In genomic region chr9:109600142-109600541, GRCh38 we compare ENCODE assay signal across 12 cellular contexts.
A peak's percentile ranks its signal among the peaks of the same experiment; 100 is the strongest.
DNase-seq lines count a peak whose midpoint lies in the region; TF ChIP-seq lines count a peak whose summit lies in the region.
"Had no signal": no experiment of that assay in that cellular context is flagged by ENCODE, and none has a peak within 500 bp of the region (broad histone marks: within the 10 kb centered on the region; RNA-seq: fewer than 3 reads in every experiment).

No MANE protein-coding gene starts in this region.

- H3K9me3 ChIP-seq in WERI-Rb-1 (ENCODE audit: severe bottlenecking): no peaks in the 10 kb centered on the region
- H3K9me3 ChIP-seq: lower lobe of right lung, psoas muscle, upper lobe of left lung had no signal

- H3K36me3 ChIP-seq in WERI-Rb-1: no peaks in the 10 kb centered on the region
- H3K36me3 ChIP-seq: lower lobe of right lung, upper lobe of left lung had no signal

- POLR2A ChIA-PET in RWPE1 (lab: Yijun Ruan, JAX; ENCODE audit: low non-redundant PET): no interaction called here

- CTCF ChIA-PET in RWPE1 (lab: Yijun Ruan, JAX): interaction anchor here (0.6 kb wide), 1 partner anchor 61 kb away, joined by 3 read pairs; no protein-coding TSS in a partner anchor

- H3K4me3 ChIP-seq in coronary artery (no peak overlapping the region), WERI-Rb-1 (ENCODE audit: low read depth, low read length) (no peak overlapping the region)
- H3K4me3 ChIP-seq: lower lobe of right lung, psoas muscle, upper lobe of left lung had no signal

- H3K27ac ChIP-seq in coronary artery: no peak overlapping the region
- H3K27ac ChIP-seq in RWPE1: no peak overlapping the region
- no peak overlapping the region for H3K27ac ChIP-seq in WERI-Rb-1
- H3K27ac ChIP-seq: lower lobe of right lung, psoas muscle, upper lobe of left lung had no signal

- H3K27me3 ChIP-seq in WERI-Rb-1 (ENCODE audit: insufficient read depth, low read depth, severe bottlenecking): peaks cover 95% of the 10 kb centered on the region
- H3K27me3 ChIP-seq: upper lobe of left lung had no signal

- DNase-seq in GF-D8 (lab: John Stamatoyannopoulos, UW) (peak; percentile 2), NCI-H446 (lab: John Stamatoyannopoulos, UW) (peak; percentile 79 to 85), cerebellum (ENCODE audit: low spot score) (peak; percentile 7), non-pigmented ciliary epithelial cell (ENCODE audit: low read depth) (peak; percentile 71), coronary artery (ENCODE audit: low spot score) (no peak), RWPE1 (ENCODE audit: low spot score) (no peak), WERI-Rb-1 (no peak)
- no peak for DNase-seq in activated T-cell treated with anti-CD3 and anti-CD28 coated beads, Interleukin-2, amount 50 U/mL, for 1 hour
- DNase-seq: activated naive CD8-positive, alpha-beta T cell treated with anti-CD3 and anti-CD28 coated beads for 36 hours; lower lobe of right lung; psoas muscle; upper lobe of left lung had no signal

- no peak for TF ChIP-seq CTCF in coronary artery (IDR thresholded peaks at IDR 0.05)
- no peak for TF ChIP-seq CTCF in RWPE1 (conservative IDR thresholded peaks at IDR 0.05; ENCODE audit: low read depth)
- TF ChIP-seq CTCF in WERI-Rb-1 (IDR thresholded peaks at IDR 0.05; ENCODE audit: low read depth, low read length): no peak

Comparison
In these comparisons a context has a peak if more than half of its experiments do, and no peak if none do; other contexts are left out.
1. DNase-seq: peak in GF-D8 (single experiment), NCI-H446 (2 of 2), cerebellum (single experiment) and non-pigmented ciliary epithelial cell (single experiment); none in coronary artery (single experiment), RWPE1 (single experiment), WERI-Rb-1 (single experiment) and activated T-cell treated with anti-CD3 and anti-CD28 coated beads, Interleukin-2, amount 50 U/mL, for 1 hour (single experiment).